ENCODE assay signal across 30 cellular contexts in genomic region chr5:155539958-155540595, GRCh38.
A peak's percentile ranks its signal among the peaks of the same experiment; 100 is the strongest.
DNase-seq lines count a peak whose midpoint lies in the region; ATAC-seq and TF ChIP-seq lines count a peak whose summit lies in the region.
"Had no signal": no experiment of that assay in that cellular context is flagged by ENCODE, and none has a peak within 500 bp of the region (broad histone marks: within the 10 kb centered on the region; RNA-seq: fewer than 3 reads in every experiment).

No MANE protein-coding gene starts in this region.

- POLR2A ChIA-PET in activated CD4-positive, alpha-beta T cell treated with anti-CD3 and anti-CD28 coated beads for 36 hours (lab: Charles Lee), result no interaction called here

- H2AFZ ChIP-seq in GM23338, result 0 out of 2 replicates have a peak overlapping the region, but pooled peaks have one; percentile 2
- H2AFZ ChIP-seq in hepatocyte, result no peak overlapping the region

- no peaks in the 10 kb centered on the region for H3K27me3 Mint-ChIP-seq in GM23338 (ENCODE audit: insufficient read depth, low read depth, poor library complexity)
- peaks cover 5% of the 10 kb centered on the region for H3K27me3 Mint-ChIP-seq in activated CD4-positive, alpha-beta T cell treated with anti-CD3 and anti-CD28 coated beads for 36 hours
- H3K27me3 Mint-ChIP-seq: activated CD4-positive, alpha-beta memory T cell treated with anti-CD3 and anti-CD28 coated beads, Interleukin-2, amount 10 ng/mL, durations not matched to agents 7 days and 5 days had no signal

- intact Hi-C loops in activated CD4-positive, alpha-beta T cell treated with anti-CD3 and anti-CD28 coated beads for 36 hours (cut with DNase I, micrococcal nuclease), result no loop called here

- no peaks in the 10 kb centered on the region for H3K27me3 ChIP-seq in GM23338 (ENCODE audit: insufficient read depth)
- no peaks in the 10 kb centered on the region for H3K27me3 ChIP-seq in hepatocyte
- H3K27me3 ChIP-seq: BLaER1, heart left ventricle, ovary had no signal

- H3K36me3 ChIP-seq in GM23338 (ENCODE audit: insufficient read depth) (no peaks in the 10 kb centered on the region), hepatocyte (replicated peaks; ENCODE audit: insufficient read depth, low read depth) (no peaks in the 10 kb centered on the region)
- H3K36me3 ChIP-seq: BLaER1, heart left ventricle, ovary had no signal

- H3K4me1 Mint-ChIP-seq in GM23338, result peaks cover 30% of the 10 kb centered on the region
- no peaks in the 10 kb centered on the region for H3K4me1 Mint-ChIP-seq in activated CD4-positive, alpha-beta T cell treated with anti-CD3 and anti-CD28 coated beads for 36 hours
- H3K4me1 Mint-ChIP-seq: activated CD4-positive, alpha-beta memory T cell treated with anti-CD3 and anti-CD28 coated beads, Interleukin-2, amount 10 ng/mL, durations not matched to agents 7 days and 5 days; nephron progenitor cell had no signal

- H3K4me3 Mint-ChIP-seq in GM23338, result peak overlapping the region; percentile 21; the same call in 2 of the 3 replicates
- no peak overlapping the region for H3K4me3 Mint-ChIP-seq in activated CD4-positive, alpha-beta T cell treated with anti-CD3 and anti-CD28 coated beads for 36 hours
- H3K4me3 Mint-ChIP-seq: activated CD4-positive, alpha-beta memory T cell treated with anti-CD3 and anti-CD28 coated beads, Interleukin-2, amount 10 ng/mL, durations not matched to agents 7 days and 5 days; activated naive CD4-positive, alpha-beta T cell treated with anti-CD3 and anti-CD28 coated beads for 36 hours; brain; nephron progenitor cell; T-helper 2 cell treated with Interferon-gamma antibody and Interleukin-4, amounts not matched to agents 5 μg/mL and 100 μg/mL, for 36 hours had no signal

- no peaks in the 10 kb centered on the region for H3F3A ChIP-seq in GM23338 (replicated peaks; ENCODE audit: low read depth)

- H3K9me2 ChIP-seq in GM23338 (ENCODE audit: insufficient read depth) (0 out of 2 replicates have a peak, but pooled peaks cover 4% of the 10 kb centered on the region), hepatocyte (replicated peaks; ENCODE audit: insufficient read depth) (no peaks in the 10 kb centered on the region)

- peaks cover 11% of the 10 kb centered on the region; the same call in 1 of the 3 replicates for H3K36me3 Mint-ChIP-seq in GM23338 (ENCODE audit: low read depth)
- H3K36me3 Mint-ChIP-seq in activated CD4-positive, alpha-beta T cell treated with anti-CD3 and anti-CD28 coated beads for 36 hours (ENCODE audit: low read depth), result no peaks in the 10 kb centered on the region
- H3K36me3 Mint-ChIP-seq: brain had no signal

- TF ChIP-seq CTCF in GM23338 (conservative IDR thresholded peaks at IDR 0.05; ENCODE audit: low read depth in 2 of 2) (no peak), hepatocyte (IDR thresholded peaks at IDR 0.05; ENCODE audit: poor library complexity) (no peak)

- H3K27ac Mint-ChIP-seq in GM23338, result peak overlapping the region; percentile 91
- H3K27ac Mint-ChIP-seq in activated CD4-positive, alpha-beta T cell treated with anti-CD3 and anti-CD28 coated beads for 36 hours, result no peak overlapping the region
- H3K27ac Mint-ChIP-seq: activated CD4-positive, alpha-beta memory T cell treated with anti-CD3 and anti-CD28 coated beads, Interleukin-2, amount 10 ng/mL, durations not matched to agents 7 days and 5 days; activated naive CD4-positive, alpha-beta T cell treated with anti-CD3 and anti-CD28 coated beads for 36 hours; nephron progenitor cell; T-helper 2 cell treated with Interferon-gamma antibody and Interleukin-4, amounts not matched to agents 5 μg/mL and 100 μg/mL, for 36 hours had no signal

- peak; percentile 26 for DNase-seq in GM23338 (ENCODE audit: low spot score)
- peak; percentile 72 for DNase-seq in NCI-H1105 treated with DMSO at 0.1 percent for 48 hours (lab: John Stamatoyannopoulos, UW)
- DNase-seq in NCI-H2227 treated with DMSO at 0.1 percent for 48 hours (lab: John Stamatoyannopoulos, UW), result peak; percentile 51
- no peak for DNase-seq in hepatocyte (ENCODE audit: low spot score)
- no peak for DNase-seq in anterior cingulate cortex (lab: John Stamatoyannopoulos, UW)
- DNase-seq in kidney tubule cell (ENCODE audit: low spot score), result no peak
- DNase-seq in activated CD4-positive, alpha-beta T cell treated with anti-CD3 and anti-CD28 coated beads for 36 hours, result no peak
- DNase-seq: activated CD4-positive, alpha-beta memory T cell treated with anti-CD3 and anti-CD28 coated beads, Interleukin-2, amount 10 ng/mL, durations not matched to agents 7 days and 5 days; activated CD4-positive, alpha-beta T cell treated with anti-CD3 and anti-CD28 coated beads for 1 hour; activated CD8-positive, alpha-beta memory T cell treated with anti-CD3 and anti-CD28 coated beads, Interleukin-2, amount 50 U/mL, for 48 hours; activated naive CD4-positive, alpha-beta T cell treated with anti-CD3 and anti-CD28 coated beads for 36 hours; DMS53; dorsolateral prefrontal cortex; foreskin melanocyte; GDM1; heart left ventricle; Kasumi-1; left cardiac atrium; NCI-H2107; NCI-H526 treated with DMSO at 0.1 percent for 48 hours; nephron progenitor cell; ovary; retina; SIG-M5; small intestine; stimulated activated naive CD8-positive, alpha-beta T cell treated with anti-CD3 and anti-CD28 coated beads, Interleukin-15, Interleukin-2, amounts not matched to agents 100 U/mL and 50 U/mL, for 24 hours had no signal

- H3K9me3 Mint-ChIP-seq in GM23338, result no peaks in the 10 kb centered on the region
- no peaks in the 10 kb centered on the region for H3K9me3 Mint-ChIP-seq in activated CD4-positive, alpha-beta T cell treated with anti-CD3 and anti-CD28 coated beads for 36 hours (ENCODE audit: low read depth)
- H3K9me3 Mint-ChIP-seq: activated CD4-positive, alpha-beta memory T cell treated with anti-CD3 and anti-CD28 coated beads, Interleukin-2, amount 10 ng/mL, durations not matched to agents 7 days and 5 days; activated naive CD4-positive, alpha-beta T cell treated with anti-CD3 and anti-CD28 coated beads for 36 hours; nephron progenitor cell; T-helper 2 cell treated with Interferon-gamma antibody and Interleukin-4, amounts not matched to agents 5 μg/mL and 100 μg/mL, for 36 hours had no signal

- H3K79me2 ChIP-seq in GM23338 (replicated peaks; ENCODE audit: insufficient read depth) (no peaks in the 10 kb centered on the region), hepatocyte (no peaks in the 10 kb centered on the region)

- ATAC-seq in GM23338 (peak; percentile 73), GM21360 (IDR thresholded peaks at IDR 0.05; ENCODE audit: unreplicated experiment) (no peak)
- ATAC-seq in activated CD4-positive, alpha-beta T cell treated with anti-CD3 and anti-CD28 coated beads for 36 hours, result no peak
- ATAC-seq: heart left ventricle; left cardiac atrium; stimulated activated naive CD8-positive, alpha-beta T cell treated with anti-CD3 and anti-CD28 coated beads, Interleukin-15, Interleukin-2, amounts not matched to agents 100 U/mL and 50 U/mL, for 24 hours had no signal

- H3K4me3 ChIP-seq in GM23338, result no peak overlapping the region
- H3K4me3 ChIP-seq in hepatocyte, result no peak overlapping the region
- H3K4me3 ChIP-seq: BLaER1, dorsolateral prefrontal cortex, heart left ventricle, ovary had no signal

- CTCF ChIA-PET in activated CD4-positive, alpha-beta T cell treated with anti-CD3 and anti-CD28 coated beads for 36 hours (lab: Charles Lee), result no interaction called here

- H4K20me1 ChIP-seq in GM23338 (replicated peaks; ENCODE audit: insufficient read depth) (no peaks in the 10 kb centered on the region), hepatocyte (ENCODE audit: insufficient read depth, poor library complexity, severe bottlenecking) (no peaks in the 10 kb centered on the region)
- H4K20me1 ChIP-seq: BLaER1 had no signal

- H3K4me1 ChIP-seq in GM23338 (ENCODE audit: insufficient read depth) (peaks cover 27% of the 10 kb centered on the region; the same call in 1 of the 2 replicates), hepatocyte (ENCODE audit: insufficient read depth) (no peaks in the 10 kb centered on the region)
- H3K4me1 ChIP-seq: BLaER1, heart left ventricle had no signal

- 10% methylated on average over 2 of the region's 2 CpGs for WGBS in hepatocyte (ENCODE audit: low lambda C conversion rate, missing lambda C conversion rate)

- H3K4me2 ChIP-seq in GM23338, result peak overlapping the region; percentile 21
- no peak overlapping the region for H3K4me2 ChIP-seq in hepatocyte
- H3K4me2 ChIP-seq: BLaER1 had no signal

- H3K27ac ChIP-seq in GM23338 (ENCODE audit: low read depth), result peak overlapping the region; percentile 34; the same call in 1 of the 2 replicates
- H3K27ac ChIP-seq in hepatocyte, result peak overlapping the region; percentile 7
- H3K27ac ChIP-seq: BLaER1, dorsolateral prefrontal cortex, heart left ventricle, ovary had no signal

- H3K9me3 ChIP-seq in hepatocyte (ENCODE audit: low read depth), result no peaks in the 10 kb centered on the region
- H3K9me3 ChIP-seq: BLaER1, ovary had no signal

TF ChIP-seq in GM23338, 12 proteins besides CTCF, POLR2A, EP300 and RAD21 (continues in another document):
- no peak for TF ChIP-seq EZH2 (IDR thresholded peaks at IDR 0.05; ENCODE audit: low read depth, unreplicated experiment)
- no peak for TF ChIP-seq EZH2phosphoT487 (IDR thresholded peaks at IDR 0.05; ENCODE audit: unreplicated experiment)
- TF ChIP-seq, protein P1, sequence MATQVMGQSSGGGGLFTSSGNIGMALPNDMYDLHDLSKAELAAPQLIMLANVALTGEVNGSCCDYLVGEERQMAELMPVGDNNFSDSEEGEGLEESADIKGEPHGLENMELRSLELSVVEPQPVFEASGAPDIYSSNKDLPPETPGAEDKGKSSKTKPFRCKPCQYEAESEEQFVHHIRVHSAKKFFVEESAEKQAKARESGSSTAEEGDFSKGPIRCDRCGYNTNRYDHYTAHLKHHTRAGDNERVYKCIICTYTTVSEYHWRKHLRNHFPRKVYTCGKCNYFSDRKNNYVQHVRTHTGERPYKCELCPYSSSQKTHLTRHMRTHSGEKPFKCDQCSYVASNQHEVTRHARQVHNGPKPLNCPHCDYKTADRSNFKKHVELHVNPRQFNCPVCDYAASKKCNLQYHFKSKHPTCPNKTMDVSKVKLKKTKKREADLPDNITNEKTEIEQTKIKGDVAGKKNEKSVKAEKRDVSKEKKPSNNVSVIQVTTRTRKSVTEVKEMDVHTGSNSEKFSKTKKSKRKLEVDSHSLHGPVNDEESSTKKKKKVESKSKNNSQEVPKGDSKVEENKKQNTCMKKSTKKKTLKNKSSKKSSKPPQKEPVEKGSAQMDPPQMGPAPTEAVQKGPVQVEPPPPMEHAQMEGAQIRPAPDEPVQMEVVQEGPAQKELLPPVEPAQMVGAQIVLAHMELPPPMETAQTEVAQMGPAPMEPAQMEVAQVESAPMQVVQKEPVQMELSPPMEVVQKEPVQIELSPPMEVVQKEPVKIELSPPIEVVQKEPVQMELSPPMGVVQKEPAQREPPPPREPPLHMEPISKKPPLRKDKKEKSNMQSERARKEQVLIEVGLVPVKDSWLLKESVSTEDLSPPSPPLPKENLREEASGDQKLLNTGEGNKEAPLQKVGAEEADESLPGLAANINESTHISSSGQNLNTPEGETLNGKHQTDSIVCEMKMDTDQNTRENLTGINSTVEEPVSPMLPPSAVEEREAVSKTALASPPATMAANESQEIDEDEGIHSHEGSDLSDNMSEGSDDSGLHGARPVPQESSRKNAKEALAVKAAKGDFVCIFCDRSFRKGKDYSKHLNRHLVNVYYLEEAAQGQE (IDR thresholded peaks at IDR 0.05; ENCODE audit: unreplicated experiment), result no peak
- TF ChIP-seq POLR2AphosphoS5 (IDR thresholded peaks at IDR 0.05; ENCODE audit: low read depth), result no peak

Comparison
In these comparisons a context has a peak if more than half of its experiments do, and no peak if none do; other contexts are left out.
1. DNase-seq: peak in GM23338 (single experiment), NCI-H1105 treated with DMSO at 0.1 percent for 48 hours (single experiment) and NCI-H2227 treated with DMSO at 0.1 percent for 48 hours (single experiment); none in hepatocyte (single experiment), anterior cingulate cortex (0 of 58), kidney tubule cell (single experiment) and activated CD4-positive, alpha-beta T cell treated with anti-CD3 and anti-CD28 coated beads for 36 hours (single experiment).